23 cellular contexts compared by ENCODE assay signal in the genomic region with DNA sequence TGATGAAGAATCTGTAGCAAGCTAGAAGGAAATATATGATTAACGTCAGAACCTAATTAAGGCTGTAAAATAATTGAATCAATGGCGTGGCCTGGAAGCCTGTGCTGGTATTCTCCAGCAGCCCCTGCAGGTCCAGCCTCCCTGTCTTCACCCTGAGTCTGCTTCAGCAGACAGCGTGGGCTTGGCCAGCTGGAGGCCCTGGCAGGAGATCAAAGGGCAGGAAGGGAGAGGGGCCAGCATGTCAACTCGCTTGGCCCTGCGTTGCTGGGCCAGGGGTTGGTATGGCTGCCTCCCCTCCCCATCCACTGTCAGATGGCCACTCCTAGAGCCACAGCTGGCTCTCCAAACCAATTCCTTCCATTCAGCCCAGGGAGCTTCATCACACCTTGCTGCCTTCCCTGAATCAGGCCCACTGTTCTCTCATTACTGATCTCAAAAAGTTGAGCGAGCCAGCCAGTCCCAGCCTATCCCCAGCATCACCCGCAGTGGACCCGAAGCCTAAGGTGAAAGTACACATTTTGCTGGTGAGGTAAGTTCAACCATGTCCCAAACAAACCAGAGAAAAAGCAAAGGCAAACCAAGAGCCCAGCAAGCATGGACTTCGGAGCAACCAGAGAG.
"Had no signal": no experiment of that assay in that cellular context is flagged by ENCODE, and none has a peak within 500 bp of the region (broad histone marks: within the 10 kb centered on the region; RNA-seq: fewer than 3 reads in every experiment).

No MANE protein-coding gene starts in this region.

- H3K27ac Mint-ChIP-seq: activated CD8-positive, alpha-beta T cell treated with anti-CD3 and anti-CD28 coated beads for 36 hours; activated naive CD8-positive, alpha-beta T cell treated with anti-CD3 and anti-CD28 coated beads, Interleukin-2, amount 10 ng/mL, durations not matched to agents 7 days and 5 days had no signal

- H3K9me3 ChIP-seq: adrenal gland, MG63 had no signal

- H3K9me3 Mint-ChIP-seq: activated CD8-positive, alpha-beta T cell treated with anti-CD3 and anti-CD28 coated beads for 36 hours had no signal

- H3K36me3 Mint-ChIP-seq: activated naive CD8-positive, alpha-beta T cell treated with anti-CD3 and anti-CD28 coated beads, Interleukin-2, amount 10 ng/mL, durations not matched to agents 7 days and 5 days had no signal

- H3K27ac ChIP-seq: adrenal gland, VCaP had no signal

- DNase-seq: activated CD4-positive, CD25-positive, alpha-beta regulatory T cell; activated CD8-positive, alpha-beta memory T cell treated with anti-CD3 and anti-CD28 coated beads, Interleukin-2, amount 50 U/mL, for 48 hours; activated CD8-positive, alpha-beta T cell treated with anti-CD3 and anti-CD28 coated beads for 36 hours; activated naive CD4-positive, alpha-beta T cell treated with anti-CD3 and anti-CD28 coated beads, Interleukin-2, amount 50 U/mL, for 16 hours; activated naive CD8-positive, alpha-beta T cell treated with anti-CD3 and anti-CD28 coated beads, Interleukin-2, amount 10 ng/mL, durations not matched to agents 7 days and 5 days; activated T-cell treated with anti-CD3 and anti-CD28 coated beads, Interleukin-2, amount 50 U/mL, for 1 hour; adrenal gland; anterior cingulate cortex; cerebellar nuclear complex; MG63; MV-4-11; NCI-H1092 treated with DMSO at 0.1 percent for 48 hours; NCI-H1417 treated with DMSO at 0.1 percent for 48 hours; NCI-H1694; NCI-H2029; NCI-H2107; NCI-H345; NCI-H510A; NCI-H526 treated with DMSO at 0.1 percent for 48 hours; NCI-H82; SIG-M5; T-helper 1 cell had no signal

- H3K36me3 ChIP-seq: adrenal gland, MG63 had no signal

- ATAC-seq: activated CD8-positive, alpha-beta T cell treated with anti-CD3 and anti-CD28 coated beads for 36 hours had no signal

- H3K4me3 Mint-ChIP-seq: activated CD8-positive, alpha-beta T cell treated with anti-CD3 and anti-CD28 coated beads for 36 hours; activated naive CD8-positive, alpha-beta T cell treated with anti-CD3 and anti-CD28 coated beads, Interleukin-2, amount 10 ng/mL, durations not matched to agents 7 days and 5 days had no signal

- H3K4me1 Mint-ChIP-seq: activated naive CD8-positive, alpha-beta T cell treated with anti-CD3 and anti-CD28 coated beads, Interleukin-2, amount 10 ng/mL, durations not matched to agents 7 days and 5 days had no signal

- H3K4me3 ChIP-seq: adrenal gland, MG63 had no signal

- H3K27me3 ChIP-seq: adrenal gland, MG63 had no signal
